In the genomic region with DNA sequence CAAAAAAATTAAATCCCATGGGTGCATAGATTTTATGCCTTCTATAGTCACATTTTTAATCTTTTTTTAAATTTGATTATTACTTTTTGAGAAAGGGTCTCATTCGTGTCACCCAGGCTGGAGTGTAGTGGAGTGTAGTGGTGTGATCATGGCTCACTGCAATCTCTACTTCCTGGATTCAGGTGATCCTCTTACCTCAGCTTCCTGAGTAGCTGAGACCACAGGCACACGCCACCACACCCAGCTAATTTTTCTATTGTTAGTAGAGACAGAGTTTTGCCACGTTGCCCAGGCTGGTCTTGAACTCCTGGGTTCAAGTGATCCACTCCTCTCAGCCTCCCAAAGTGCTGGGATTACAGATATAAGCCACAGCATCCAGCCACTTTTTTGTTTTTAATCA, we compare ENCODE assay signal across 17 cellular contexts. TPM values are rescaled to one million over a fixed set of nuclear protein-coding genes. Genes with fewer than 3 reads are reported as not detected.
DNase-seq lines count a peak whose midpoint lies in the region; ATAC-seq and TF ChIP-seq lines count a peak whose summit lies in the region.
"Had no signal": no experiment of that assay in that cellular context is flagged by ENCODE, and none has a peak within 500 bp of the region (broad histone marks: within the 10 kb centered on the region; RNA-seq: fewer than 3 reads in every experiment).

No MANE protein-coding gene starts in this region.

- peak; percentile 68 for ATAC-seq in T-helper 17 cell
- no peak for ATAC-seq in GM21367 (IDR thresholded peaks at IDR 0.05; ENCODE audit: unreplicated experiment)

- no peak overlapping the region for H3K4me3 ChIP-seq in ascending aorta
- H3K4me3 ChIP-seq: PC-9 had no signal

- DNase-seq in DMS53 (lab: John Stamatoyannopoulos, UW): peak; percentile 14
- DNase-seq in DMS53 treated with DMSO at 0.1 percent for 48 hours (lab: John Stamatoyannopoulos, UW; ENCODE audit: unreplicated experiment): no peak
- no peak for DNase-seq in activated naive CD8-positive, alpha-beta T cell treated with anti-CD3 and anti-CD28 coated beads for 36 hours
- DNase-seq in T-helper 17 cell: no peak
- peak; percentile 29 for DNase-seq in posterior vena cava (ENCODE audit: low spot score)
- no peak for DNase-seq in ascending aorta (ENCODE audit: low spot score in 2 of 2)
- DNase-seq: DMS 273 treated with DMSO at 0.1 percent for 48 hours, KBM-7, NCI-H1048, NCI-H146, NCI-H2081, NCI-H510A treated with DMSO at 0.1 percent for 48 hours, NCI-H82, PC-9 had no signal

- H3K27ac Mint-ChIP-seq in activated naive CD8-positive, alpha-beta T cell: peak overlapping the region; percentile 17
- H3K27ac Mint-ChIP-seq in activated naive CD8-positive, alpha-beta T cell treated with anti-CD3 and anti-CD28 coated beads for 36 hours: no peak overlapping the region
- peak overlapping the region; percentile 66 for H3K27ac Mint-ChIP-seq in T-helper 17 cell

- no peaks in the 10 kb centered on the region for H3K9me3 ChIP-seq in T-helper 17 cell (ENCODE audit: control insufficient read depth, low read length, poor library complexity, severe bottlenecking)
- H3K9me3 ChIP-seq in ascending aorta: no peaks in the 10 kb centered on the region

- H3K27me3 Mint-ChIP-seq in activated naive CD8-positive, alpha-beta T cell: no peaks in the 10 kb centered on the region
- no peaks in the 10 kb centered on the region for H3K27me3 Mint-ChIP-seq in activated naive CD8-positive, alpha-beta T cell treated with anti-CD3 and anti-CD28 coated beads for 36 hours
- no peaks in the 10 kb centered on the region for H3K27me3 Mint-ChIP-seq in T-helper 17 cell

- H3K4me1 Mint-ChIP-seq in activated naive CD8-positive, alpha-beta T cell (ENCODE audit: low read depth): peaks cover 31% of the 10 kb centered on the region
- H3K4me1 Mint-ChIP-seq in activated naive CD8-positive, alpha-beta T cell treated with anti-CD3 and anti-CD28 coated beads for 36 hours: peaks cover 13% of the 10 kb centered on the region
- H3K4me1 Mint-ChIP-seq in T-helper 17 cell: peaks cover 29% of the 10 kb centered on the region

- no peaks in the 10 kb centered on the region for H3K27me3 ChIP-seq in ascending aorta

- no peak overlapping the region for H3K27ac ChIP-seq in ascending aorta
- H3K27ac ChIP-seq: 22Rv1, PC-9 had no signal

- intact Hi-C loops in posterior vena cava (cut with DNase I): no loop called here
- intact Hi-C loops in ascending aorta (cut with DNase I): no loop called here

- peaks cover 0 to 2% of the 10 kb centered on the region in 2 donors for H3K36me3 ChIP-seq in ascending aorta

- no peak overlapping the region for H3K4me3 Mint-ChIP-seq in activated naive CD8-positive, alpha-beta T cell
- no peak overlapping the region for H3K4me3 Mint-ChIP-seq in activated naive CD8-positive, alpha-beta T cell treated with anti-CD3 and anti-CD28 coated beads for 36 hours
- no peak overlapping the region for H3K4me3 Mint-ChIP-seq in T-helper 17 cell

- H3K4me1 ChIP-seq in ascending aorta: peaks cover 0 to under 1% of the 10 kb centered on the region in 2 donors

- no peaks in the 10 kb centered on the region for H3K9me3 Mint-ChIP-seq in activated naive CD8-positive, alpha-beta T cell (ENCODE audit: low read depth)
- no peaks in the 10 kb centered on the region for H3K9me3 Mint-ChIP-seq in activated naive CD8-positive, alpha-beta T cell treated with anti-CD3 and anti-CD28 coated beads for 36 hours

- no peak for TF ChIP-seq CTCF in ascending aorta (IDR thresholded peaks at IDR 0.05)

- peaks cover 3% of the 10 kb centered on the region for H3K36me3 Mint-ChIP-seq in activated naive CD8-positive, alpha-beta T cell
- H3K36me3 Mint-ChIP-seq in activated naive CD8-positive, alpha-beta T cell treated with anti-CD3 and anti-CD28 coated beads for 36 hours: no peaks in the 10 kb centered on the region
- peaks cover 2% of the 10 kb centered on the region for H3K36me3 Mint-ChIP-seq in T-helper 17 cell (ENCODE audit: low read depth)

RNA-seq across cellular contexts. Expression of gene CBR3, which starts 10.4 kb away (rescaled TPM):
- 1 to 10 TPM; 9.5 to 9.7 TPM for total RNA-seq in activated naive CD8-positive, alpha-beta T cell treated with anti-CD3 and anti-CD28 coated beads for 36 hours
- total RNA-seq in T-helper 17 cell: 1 to 10 TPM; 2.2 to 3.1 TPM
- 10 to 100 TPM; 12.2 to 12.5 TPM for total RNA-seq in posterior vena cava
- 59.2 TPM for total RNA-seq in ascending aorta

RNA-seq across cellular contexts. Expression of gene DOP1B, which starts 11.4 kb away (rescaled TPM):
- total RNA-seq in activated naive CD8-positive, alpha-beta T cell treated with anti-CD3 and anti-CD28 coated beads for 36 hours: 10 to 100 TPM in 1 of 2 experiments, 1 to 10 TPM in 1; 9.9 to 10.9 TPM
- total RNA-seq in T-helper 17 cell (10 to 100 TPM; 25.3 to 35.0 TPM), posterior vena cava (10 to 100 TPM; 12.4 to 17.2 TPM), ascending aorta (4.5 TPM)

Comparison
In these comparisons a context has a peak if more than half of its experiments do, and no peak if none do; other contexts are left out.
1. DNase-seq: peak in DMS53 (single experiment) and posterior vena cava (single experiment); none in DMS53 treated with DMSO at 0.1 percent for 48 hours (single experiment), activated naive CD8-positive, alpha-beta T cell treated with anti-CD3 and anti-CD28 coated beads for 36 hours (single experiment), T-helper 17 cell (0 of 3) and ascending aorta (0 of 2).